22 cellular contexts compared by ENCODE assay signal in the genomic region with DNA sequence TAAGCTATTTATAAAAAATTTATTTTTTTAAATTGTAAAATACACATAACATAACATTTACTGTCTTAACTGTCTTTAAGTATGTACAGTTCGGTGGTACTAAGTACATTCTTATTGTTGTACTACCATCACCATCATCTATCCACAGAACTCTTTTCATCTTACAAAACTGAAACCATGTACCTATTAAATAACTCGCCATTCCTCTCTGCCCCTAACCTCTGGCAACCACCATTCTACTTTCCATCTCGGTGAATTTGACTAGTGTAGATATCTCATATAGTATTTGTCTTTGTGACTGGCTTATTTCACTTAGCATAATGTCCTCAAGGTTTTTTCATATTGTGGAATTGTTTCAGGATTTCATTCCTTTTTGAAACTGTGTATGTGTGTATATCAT. TPM values are rescaled to one million over a fixed set of nuclear protein-coding genes. Genes with fewer than 3 reads are reported as not detected.
A peak's percentile ranks its signal among the peaks of the same experiment; 100 is the strongest.
DNase-seq lines count a peak whose midpoint lies in the region; ATAC-seq, FAIRE-seq and TF ChIP-seq lines count a peak whose summit lies in the region.
"Had no signal": no experiment of that assay in that cellular context is flagged by ENCODE, and none has a peak within 500 bp of the region (broad histone marks: within the 10 kb centered on the region; RNA-seq: fewer than 3 reads in every experiment).

No MANE protein-coding gene starts in this region.

- no peak overlapping the region for H3K9ac ChIP-seq in DND-41 (ENCODE audit: low read depth, low read length)
- H3K9ac ChIP-seq: BLaER1 treated with 17β-estradiol and CSF1 and Interleukin-3, amounts not matched to agents 10 nM and 100 nM had no signal

- no peaks in the 10 kb centered on the region for H3K9me3 ChIP-seq in CD4-positive, alpha-beta T cell (ENCODE audit: control insufficient read depth, low read length)
- peaks cover 10% of the 10 kb centered on the region for H3K9me3 ChIP-seq in DND-41 (ENCODE audit: insufficient read depth, low read length, severe bottlenecking)
- peaks cover 0 to 4% (median 0%) of the 10 kb centered on the region in 3 experiments for H3K9me3 ChIP-seq in naive thymus-derived CD4-positive, alpha-beta T cell (ENCODE audit: control insufficient read depth in 2 of 3, low read length in 3 of 3)

- H3K79me2 ChIP-seq in DND-41 (ENCODE audit: insufficient read depth, low read length), result peaks cover 98% of the 10 kb centered on the region

- H3K27me3 ChIP-seq in CD4-positive, alpha-beta T cell (ENCODE audit: control insufficient read depth, insufficient read depth, low read length), result no peaks in the 10 kb centered on the region
- no peaks in the 10 kb centered on the region for H3K27me3 ChIP-seq in DND-41 (ENCODE audit: insufficient read depth, low read length, poor library complexity)
- no peaks in the 10 kb centered on the region for H3K27me3 ChIP-seq in naive thymus-derived CD4-positive, alpha-beta T cell (ENCODE audit: control insufficient read depth in 2 of 2, insufficient read depth in 2 of 2, low read length in 2 of 2)
- H3K27me3 ChIP-seq: BLaER1 treated with 17β-estradiol and CSF1 and Interleukin-3, amounts not matched to agents 10 nM and 100 nM had no signal

- ATAC-seq in CD4-positive, alpha-beta T cell (ENCODE audit: poor library complexity), result no peak
- peak; percentile 47; the same call in 1 of the 3 replicates for ATAC-seq in DND-41 (ENCODE audit: insufficient read depth, low read depth)
- no peak for ATAC-seq in naive thymus-derived CD4-positive, alpha-beta T cell
- ATAC-seq in HG02852 (IDR thresholded peaks at IDR 0.05; ENCODE audit: unreplicated experiment), result no peak
- ATAC-seq: PC-3, SK-N-SH treated with all-trans-retinoic acid at 6 μM for 48 hours had no signal

- CTCF ChIA-PET in CD4-positive, alpha-beta T cell (lab: Charles Lee), result interaction anchor here (0.6 to 3.6 kb wide), 2 partner anchors 15 to 23 kb away, joined by 3 to 14 read pairs; a partner anchor contains a TSS
- CTCF ChIA-PET in naive thymus-derived CD4-positive, alpha-beta T cell (lab: Charles Lee), result interaction anchor here (0.7 kb wide), 1 partner anchor 1099 kb away, joined by 3 read pairs; no protein-coding TSS in a partner anchor

- POLR2A ChIA-PET in CD4-positive, alpha-beta T cell (lab: Charles Lee), result interaction anchor here (0.7 to 4.9 kb wide), 2 partner anchors 21 to 96 kb away, joined by 3 to 26 read pairs; a partner anchor contains a TSS
- POLR2A ChIA-PET in naive thymus-derived CD4-positive, alpha-beta T cell (lab: Charles Lee), result interaction anchor here (1.5 kb wide), 1 partner anchor 23 kb away, joined by 5 read pairs; a partner anchor contains a TSS

- no peak overlapping the region for H3K4me3 ChIP-seq in DND-41 (ENCODE audit: low read depth in 1 of 2, low read length in 2 of 2)
- no peak overlapping the region for H3K4me3 ChIP-seq in naive thymus-derived CD4-positive, alpha-beta T cell (ENCODE audit: low read length)
- H3K4me3 ChIP-seq: BLaER1 treated with 17β-estradiol and CSF1 and Interleukin-3, amounts not matched to agents 10 nM and 100 nM had no signal

- no peak overlapping the region for H3K27ac Mint-ChIP-seq in CD4-positive, alpha-beta T cell
- H3K27ac Mint-ChIP-seq in activated naive CD8-positive, alpha-beta T cell, result peak overlapping the region; percentile 11
- H3K27ac Mint-ChIP-seq in naive thymus-derived CD4-positive, alpha-beta T cell, result peak overlapping the region in 1 of 9 donors; percentile 62
- H3K27ac Mint-ChIP-seq: HFFc6, IgD-negative memory B cell had no signal

- peaks cover 37% of the 10 kb centered on the region for H3K36me3 Mint-ChIP-seq in CD4-positive, alpha-beta T cell (ENCODE audit: low read depth)
- peaks cover 5% of the 10 kb centered on the region for H3K36me3 Mint-ChIP-seq in activated naive CD8-positive, alpha-beta T cell
- H3K36me3 Mint-ChIP-seq in naive thymus-derived CD4-positive, alpha-beta T cell, result peaks cover 4 to 28% (median 19%) of the 10 kb centered on the region in 5 donors

- H3K9me3 Mint-ChIP-seq in CD4-positive, alpha-beta T cell, result peaks cover 5% of the 10 kb centered on the region
- H3K9me3 Mint-ChIP-seq in activated naive CD8-positive, alpha-beta T cell (ENCODE audit: low read depth), result no peaks in the 10 kb centered on the region
- peaks cover 0 to 12% (median 2%) of the 10 kb centered on the region in 11 donors for H3K9me3 Mint-ChIP-seq in naive thymus-derived CD4-positive, alpha-beta T cell

- no peak for DNase-seq in CD4-positive, alpha-beta T cell
- DNase-seq in DND-41 (no peak), SKM-1 treated with dmso at 0.1 percent for 144 hours (lab: John Stamatoyannopoulos, UW; ENCODE audit: unreplicated experiment) (no peak), HTR-8/SVneo (ENCODE audit: insufficient read length, low spot score) (no peak)
- DNase-seq in naive thymus-derived CD4-positive, alpha-beta T cell, result no peak
- DNase-seq: H7, HFFc6, NCI-H1105, NCI-H1694, NCI-H2107, NCI-H2227 treated with DMSO at 0.1 percent for 48 hours, NCI-H510A treated with DMSO at 0.1 percent for 48 hours, NCI-H774, PC-3, RPMI8226, SIG-M5 had no signal

- intact Hi-C loops in CD4-positive, alpha-beta T cell (cut with DNase I, micrococcal nuclease), result loop anchor here in 1 of 2 experiments (2.0 kb wide), 1 partner anchor 16 kb away; no protein-coding TSS in a partner anchor
- intact Hi-C loops in naive thymus-derived CD4-positive, alpha-beta T cell (cut with micrococcal nuclease), result loop anchor here in 1 of 2 donors (1.0 to 2.0 kb wide), 2 partner anchors 8 to 14 kb away; no protein-coding TSS in a partner anchor

- H3K27me3 Mint-ChIP-seq in CD4-positive, alpha-beta T cell, result no peaks in the 10 kb centered on the region
- no peaks in the 10 kb centered on the region for H3K27me3 Mint-ChIP-seq in activated naive CD8-positive, alpha-beta T cell
- H3K27me3 Mint-ChIP-seq in naive thymus-derived CD4-positive, alpha-beta T cell, result no peaks in the 10 kb centered on the region
- H3K27me3 Mint-ChIP-seq: IgD-negative memory B cell had no signal

- no peak for TF ChIP-seq CTCF in CD4-positive, alpha-beta T cell (IDR thresholded peaks at IDR 0.05)
- TF ChIP-seq CTCF in DND-41 (IDR thresholded peaks at IDR 0.05; ENCODE audit: borderline replicate concordance, extremely low read depth, low read length, poor library complexity, severe bottlenecking), result no peak

- H3K4me2 ChIP-seq in DND-41 (ENCODE audit: insufficient read depth, low read length), result no peak overlapping the region

- peak overlapping the region; percentile 2 for H3K4me3 Mint-ChIP-seq in CD4-positive, alpha-beta T cell
- peak overlapping the region; percentile 10 for H3K4me3 Mint-ChIP-seq in activated naive CD8-positive, alpha-beta T cell
- peak overlapping the region in 8 of 10 donors; percentile 6 to 69 (median 34) for H3K4me3 Mint-ChIP-seq in naive thymus-derived CD4-positive, alpha-beta T cell
- H3K4me3 Mint-ChIP-seq: HFFc6 had no signal

- H4K20me1 ChIP-seq in DND-41 (ENCODE audit: insufficient read depth, low read length), result peaks cover 40% of the 10 kb centered on the region

- H3K4me1 ChIP-seq in DND-41 (ENCODE audit: insufficient read depth, low read length), result no peaks in the 10 kb centered on the region
- H3K4me1 ChIP-seq in naive thymus-derived CD4-positive, alpha-beta T cell (ENCODE audit: control insufficient read depth in 2 of 2, insufficient read depth in 2 of 2, low read length in 2 of 2), result peaks cover 23 to 26% of the 10 kb centered on the region in 2 donors

- H3K36me3 ChIP-seq in DND-41 (ENCODE audit: insufficient read depth, low read length), result peaks cover 7% of the 10 kb centered on the region; the same call in 1 of the 2 replicates
- H3K36me3 ChIP-seq in naive thymus-derived CD4-positive, alpha-beta T cell (ENCODE audit: control insufficient read depth in 2 of 3, insufficient read depth in 3 of 3, low read length in 3 of 3), result no peaks in the 10 kb centered on the region

- H2AFZ ChIP-seq in DND-41 (ENCODE audit: low read depth, low read length), result no peak overlapping the region

- FAIRE-seq in HTR-8/SVneo (lab: Jason Lieb, UNC), result no peak

- peaks cover 70% of the 10 kb centered on the region for H3K4me1 Mint-ChIP-seq in CD4-positive, alpha-beta T cell (ENCODE audit: low read depth)
- peaks cover 71% of the 10 kb centered on the region for H3K4me1 Mint-ChIP-seq in activated naive CD8-positive, alpha-beta T cell (ENCODE audit: low read depth)
- H3K4me1 Mint-ChIP-seq in naive thymus-derived CD4-positive, alpha-beta T cell, result peaks cover 33 to 87% (median 76%) of the 10 kb centered on the region in 7 donors

- H3K27ac ChIP-seq in CD4-positive, alpha-beta T cell (ENCODE audit: low read depth, low read length), result no peak overlapping the region
- H3K27ac ChIP-seq in DND-41 (ENCODE audit: low read length), result no peak overlapping the region
- no peak overlapping the region for H3K27ac ChIP-seq in naive thymus-derived CD4-positive, alpha-beta T cell (ENCODE audit: low read depth, low read length)
- H3K27ac ChIP-seq: BLaER1 treated with 17β-estradiol and CSF1 and Interleukin-3, amounts not matched to agents 10 nM and 100 nM; HL-60 had no signal

RNA-seq across cellular contexts. Expression of a gene that starts 22.6 kb away (rescaled TPM):
- 100 to 1,000 TPM in 1 of 2 experiments, 10 to 100 TPM in 1; 97.0 to 100 TPM for total RNA-seq in CD4-positive, alpha-beta T cell
- total RNA-seq in naive thymus-derived CD4-positive, alpha-beta T cell, result 10 to 100 TPM; 45.6 to 71.8 (median 59.1) TPM
- 10 to 100 TPM; 42.1 to 72.4 TPM for polyA plus RNA-seq in naive thymus-derived CD4-positive, alpha-beta T cell
